ENCODE assay signal across 1 cellular context in the genomic region with DNA sequence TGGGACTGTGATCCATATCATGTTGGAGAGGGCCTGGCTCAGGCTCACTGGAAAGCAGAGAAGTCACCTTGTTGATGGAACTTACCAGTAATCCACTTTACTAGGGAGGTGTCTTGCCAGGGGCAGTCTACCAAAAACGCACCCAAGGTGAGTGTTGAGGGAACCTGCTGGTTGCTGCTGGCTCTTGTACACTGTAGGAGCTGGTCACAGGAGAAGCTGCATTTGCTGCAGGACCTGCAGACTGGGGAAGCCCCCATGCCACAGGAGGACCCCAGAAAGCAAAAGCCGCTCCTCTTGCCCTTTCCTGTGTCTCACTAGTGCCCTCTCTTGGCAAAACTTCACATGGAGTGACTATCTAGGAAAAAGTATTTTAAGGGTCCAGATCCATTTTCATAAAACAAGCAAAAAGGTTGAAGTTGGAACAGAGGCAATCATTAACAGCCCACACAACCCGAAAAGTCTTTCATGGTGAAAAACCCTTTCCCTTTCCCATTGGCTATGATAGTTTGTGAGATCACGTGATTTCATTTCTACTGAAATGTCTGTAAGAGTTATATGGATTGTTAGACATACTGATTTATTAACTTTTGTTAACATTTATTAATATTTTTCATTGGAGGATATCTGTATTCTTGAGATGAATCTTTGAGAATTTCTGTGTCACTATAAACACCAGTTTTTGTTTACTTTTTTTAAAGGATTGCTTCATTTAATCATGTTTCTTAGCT.
A peak's percentile ranks its signal among the peaks of the same experiment; 100 is the strongest.
TF ChIP-seq lines count a peak whose summit lies in the region.

No MANE protein-coding gene starts in this region.

TF ChIP-seq in HEK293, 187 proteins besides CTCF, POLR2A, EP300 and RAD21 (continued from another document):
- TF ChIP-seq, protein P1, sequence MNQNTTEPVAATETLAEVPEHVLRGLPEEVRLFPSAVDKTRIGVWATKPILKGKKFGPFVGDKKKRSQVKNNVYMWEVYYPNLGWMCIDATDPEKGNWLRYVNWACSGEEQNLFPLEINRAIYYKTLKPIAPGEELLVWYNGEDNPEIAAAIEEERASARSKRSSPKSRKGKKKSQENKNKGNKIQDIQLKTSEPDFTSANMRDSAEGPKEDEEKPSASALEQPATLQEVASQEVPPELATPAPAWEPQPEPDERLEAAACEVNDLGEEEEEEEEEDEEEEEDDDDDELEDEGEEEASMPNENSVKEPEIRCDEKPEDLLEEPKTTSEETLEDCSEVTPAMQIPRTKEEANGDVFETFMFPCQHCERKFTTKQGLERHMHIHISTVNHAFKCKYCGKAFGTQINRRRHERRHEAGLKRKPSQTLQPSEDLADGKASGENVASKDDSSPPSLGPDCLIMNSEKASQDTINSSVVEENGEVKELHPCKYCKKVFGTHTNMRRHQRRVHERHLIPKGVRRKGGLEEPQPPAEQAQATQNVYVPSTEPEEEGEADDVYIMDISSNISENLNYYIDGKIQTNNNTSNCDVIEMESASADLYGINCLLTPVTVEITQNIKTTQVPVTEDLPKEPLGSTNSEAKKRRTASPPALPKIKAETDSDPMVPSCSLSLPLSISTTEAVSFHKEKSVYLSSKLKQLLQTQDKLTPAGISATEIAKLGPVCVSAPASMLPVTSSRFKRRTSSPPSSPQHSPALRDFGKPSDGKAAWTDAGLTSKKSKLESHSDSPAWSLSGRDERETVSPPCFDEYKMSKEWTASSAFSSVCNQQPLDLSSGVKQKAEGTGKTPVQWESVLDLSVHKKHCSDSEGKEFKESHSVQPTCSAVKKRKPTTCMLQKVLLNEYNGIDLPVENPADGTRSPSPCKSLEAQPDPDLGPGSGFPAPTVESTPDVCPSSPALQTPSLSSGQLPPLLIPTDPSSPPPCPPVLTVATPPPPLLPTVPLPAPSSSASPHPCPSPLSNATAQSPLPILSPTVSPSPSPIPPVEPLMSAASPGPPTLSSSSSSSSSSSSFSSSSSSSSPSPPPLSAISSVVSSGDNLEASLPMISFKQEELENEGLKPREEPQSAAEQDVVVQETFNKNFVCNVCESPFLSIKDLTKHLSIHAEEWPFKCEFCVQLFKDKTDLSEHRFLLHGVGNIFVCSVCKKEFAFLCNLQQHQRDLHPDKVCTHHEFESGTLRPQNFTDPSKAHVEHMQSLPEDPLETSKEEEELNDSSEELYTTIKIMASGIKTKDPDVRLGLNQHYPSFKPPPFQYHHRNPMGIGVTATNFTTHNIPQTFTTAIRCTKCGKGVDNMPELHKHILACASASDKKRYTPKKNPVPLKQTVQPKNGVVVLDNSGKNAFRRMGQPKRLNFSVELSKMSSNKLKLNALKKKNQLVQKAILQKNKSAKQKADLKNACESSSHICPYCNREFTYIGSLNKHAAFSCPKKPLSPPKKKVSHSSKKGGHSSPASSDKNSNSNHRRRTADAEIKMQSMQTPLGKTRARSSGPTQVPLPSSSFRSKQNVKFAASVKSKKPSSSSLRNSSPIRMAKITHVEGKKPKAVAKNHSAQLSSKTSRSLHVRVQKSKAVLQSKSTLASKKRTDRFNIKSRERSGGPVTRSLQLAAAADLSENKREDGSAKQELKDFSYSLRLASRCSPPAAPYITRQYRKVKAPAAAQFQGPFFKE (tag by site-specific recombination; IDR thresholded peaks at IDR 0.05; ENCODE audit: borderline replicate concordance): no peak
- no peak for TF ChIP-seq ZNF114 (tag by site-specific recombination; IDR thresholded peaks at IDR 0.05)
- no peak for TF ChIP-seq OVOL3 (tag by site-specific recombination; IDR thresholded peaks at IDR 0.05)
- TF ChIP-seq ZBTB48 (tag by site-specific recombination; IDR thresholded peaks at IDR 0.05): peak; percentile 84
- no peak for TF ChIP-seq GLI2 (tag by site-specific recombination; IDR thresholded peaks at IDR 0.05; ENCODE audit: borderline replicate concordance, low read depth)
- TF ChIP-seq ZNF626 (tag by site-specific recombination; IDR thresholded peaks at IDR 0.05): no peak
- TF ChIP-seq ZFHX2 (tag by site-specific recombination; conservative IDR thresholded peaks at IDR 0.05): no peak
- no peak for TF ChIP-seq ZNF623 (tag by site-specific recombination; IDR thresholded peaks at IDR 0.05)
- TF ChIP-seq, protein P2, sequence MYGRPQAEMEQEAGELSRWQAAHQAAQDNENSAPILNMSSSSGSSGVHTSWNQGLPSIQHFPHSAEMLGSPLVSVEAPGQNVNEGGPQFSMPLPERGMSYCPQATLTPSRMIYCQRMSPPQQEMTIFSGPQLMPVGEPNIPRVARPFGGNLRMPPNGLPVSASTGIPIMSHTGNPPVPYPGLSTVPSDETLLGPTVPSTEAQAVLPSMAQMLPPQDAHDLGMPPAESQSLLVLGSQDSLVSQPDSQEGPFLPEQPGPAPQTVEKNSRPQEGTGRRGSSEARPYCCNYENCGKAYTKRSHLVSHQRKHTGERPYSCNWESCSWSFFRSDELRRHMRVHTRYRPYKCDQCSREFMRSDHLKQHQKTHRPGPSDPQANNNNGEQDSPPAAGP (tag by site-specific recombination; IDR thresholded peaks at IDR 0.05): no peak
- peak; percentile 16; the same call in 1 of the 2 replicates for TF ChIP-seq OSR2 (tag by site-specific recombination; IDR thresholded peaks at IDR 0.05)
- TF ChIP-seq ZNF350 (tag by site-specific recombination; IDR thresholded peaks at IDR 0.05): no peak
- TF ChIP-seq ZNF24 (tag by site-specific recombination; IDR thresholded peaks at IDR 0.05): no peak
- no peak for TF ChIP-seq ZNF747 (tag by site-specific recombination; IDR thresholded peaks at IDR 0.05)
- TF ChIP-seq ZNF596 (tag by site-specific recombination; IDR thresholded peaks at IDR 0.05): no peak
- TF ChIP-seq, protein P3, sequence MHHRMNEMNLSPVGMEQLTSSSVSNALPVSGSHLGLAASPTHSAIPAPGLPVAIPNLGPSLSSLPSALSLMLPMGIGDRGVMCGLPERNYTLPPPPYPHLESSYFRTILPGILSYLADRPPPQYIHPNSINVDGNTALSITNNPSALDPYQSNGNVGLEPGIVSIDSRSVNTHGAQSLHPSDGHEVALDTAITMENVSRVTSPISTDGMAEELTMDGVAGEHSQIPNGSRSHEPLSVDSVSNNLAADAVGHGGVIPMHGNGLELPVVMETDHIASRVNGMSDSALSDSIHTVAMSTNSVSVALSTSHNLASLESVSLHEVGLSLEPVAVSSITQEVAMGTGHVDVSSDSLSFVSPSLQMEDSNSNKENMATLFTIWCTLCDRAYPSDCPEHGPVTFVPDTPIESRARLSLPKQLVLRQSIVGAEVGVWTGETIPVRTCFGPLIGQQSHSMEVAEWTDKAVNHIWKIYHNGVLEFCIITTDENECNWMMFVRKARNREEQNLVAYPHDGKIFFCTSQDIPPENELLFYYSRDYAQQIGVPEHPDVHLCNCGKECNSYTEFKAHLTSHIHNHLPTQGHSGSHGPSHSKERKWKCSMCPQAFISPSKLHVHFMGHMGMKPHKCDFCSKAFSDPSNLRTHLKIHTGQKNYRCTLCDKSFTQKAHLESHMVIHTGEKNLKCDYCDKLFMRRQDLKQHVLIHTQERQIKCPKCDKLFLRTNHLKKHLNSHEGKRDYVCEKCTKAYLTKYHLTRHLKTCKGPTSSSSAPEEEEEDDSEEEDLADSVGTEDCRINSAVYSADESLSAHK (tag by site-specific recombination; IDR thresholded peaks at IDR 0.05): no peak
- no peak for TF ChIP-seq ZNF155 (tag by site-specific recombination; IDR thresholded peaks at IDR 0.05)
- TF ChIP-seq SP2 (tag by site-specific recombination; IDR thresholded peaks at IDR 0.05): no peak
- no peak for TF ChIP-seq ZNF670 (tag by site-specific recombination; IDR thresholded peaks at IDR 0.05; ENCODE audit: low read depth)
- TF ChIP-seq ZNF23 (tag by site-specific recombination; IDR thresholded peaks at IDR 0.05; ENCODE audit: borderline replicate concordance): no peak
- TF ChIP-seq ZXDB (tag by site-specific recombination; IDR thresholded peaks at IDR 0.05): 0 out of 2 replicates have a peak, but pooled peaks have one; percentile 32
- TF ChIP-seq, protein P4, sequence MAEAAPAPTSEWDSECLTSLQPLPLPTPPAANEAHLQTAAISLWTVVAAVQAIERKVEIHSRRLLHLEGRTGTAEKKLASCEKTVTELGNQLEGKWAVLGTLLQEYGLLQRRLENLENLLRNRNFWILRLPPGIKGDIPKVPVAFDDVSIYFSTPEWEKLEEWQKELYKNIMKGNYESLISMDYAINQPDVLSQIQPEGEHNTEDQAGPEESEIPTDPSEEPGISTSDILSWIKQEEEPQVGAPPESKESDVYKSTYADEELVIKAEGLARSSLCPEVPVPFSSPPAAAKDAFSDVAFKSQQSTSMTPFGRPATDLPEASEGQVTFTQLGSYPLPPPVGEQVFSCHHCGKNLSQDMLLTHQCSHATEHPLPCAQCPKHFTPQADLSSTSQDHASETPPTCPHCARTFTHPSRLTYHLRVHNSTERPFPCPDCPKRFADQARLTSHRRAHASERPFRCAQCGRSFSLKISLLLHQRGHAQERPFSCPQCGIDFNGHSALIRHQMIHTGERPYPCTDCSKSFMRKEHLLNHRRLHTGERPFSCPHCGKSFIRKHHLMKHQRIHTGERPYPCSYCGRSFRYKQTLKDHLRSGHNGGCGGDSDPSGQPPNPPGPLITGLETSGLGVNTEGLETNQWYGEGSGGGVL (tag by site-specific recombination; IDR thresholded peaks at IDR 0.05): no peak
- 0 out of 2 replicates have a peak, but pooled peaks have one; percentile 50 for TF ChIP-seq ZNF184 (tag by site-specific recombination; IDR thresholded peaks at IDR 0.05)
